In genomic region chr5:138631204-138631928, GRCh38 we compare ENCODE assay signal across 16 cellular contexts. TPM values are rescaled to one million over a fixed set of nuclear protein-coding genes. Genes with fewer than 3 reads are reported as not detected.
A peak's percentile ranks its signal among the peaks of the same experiment; 100 is the strongest.
DNase-seq lines count a peak whose midpoint lies in the region; ATAC-seq and TF ChIP-seq lines count a peak whose summit lies in the region.
"Had no signal": no experiment of that assay in that cellular context is flagged by ENCODE, and none has a peak within 500 bp of the region (broad histone marks: within the 10 kb centered on the region; RNA-seq: fewer than 3 reads in every experiment).

No MANE protein-coding gene starts in this region.

- H3K36me3 Mint-ChIP-seq in brain = no peaks in the 10 kb centered on the region
- no peaks in the 10 kb centered on the region for H3K36me3 Mint-ChIP-seq in nephron progenitor cell (ENCODE audit: low read depth)
- H3K36me3 Mint-ChIP-seq in type B pancreatic cell = no peaks in the 10 kb centered on the region

- no peak overlapping the region for H3K27ac ChIP-seq in prostate gland

- H3K4me3 Mint-ChIP-seq in brain = no peak overlapping the region
- H3K4me3 Mint-ChIP-seq in nephron progenitor cell = no peak overlapping the region
- H3K4me3 Mint-ChIP-seq in type B pancreatic cell = peak overlapping the region; percentile 22
- H3K4me3 Mint-ChIP-seq: H9 had no signal

- H3K27ac Mint-ChIP-seq in brain (peak overlapping the region in 4 of 5 experiments; percentile 41 to 87 (median 66)), nephron progenitor cell (peak overlapping the region; percentile 55), type B pancreatic cell (peak overlapping the region; percentile 52)
- H3K27ac Mint-ChIP-seq: H9 had no signal

- no peaks in the 10 kb centered on the region for H3K27me3 ChIP-seq in prostate gland (replicated peaks; ENCODE audit: insufficient read depth)

- H3K9me3 Mint-ChIP-seq in brain (no peaks in the 10 kb centered on the region), nephron progenitor cell (no peaks in the 10 kb centered on the region), type B pancreatic cell (peaks cover 4% of the 10 kb centered on the region)
- H3K9me3 Mint-ChIP-seq: H9 had no signal

- WGBS in prostate gland = 80% methylated on average over 4 of the region's 4 CpGs

- ATAC-seq in Right ventricle myocardium inferior = no peak
- ATAC-seq: HepG2 had no signal

- H3K4me1 Mint-ChIP-seq in brain (peaks cover 49% of the 10 kb centered on the region), nephron progenitor cell (peaks cover 36% of the 10 kb centered on the region), type B pancreatic cell (ENCODE audit: unreplicated experiment) (peaks cover 29% of the 10 kb centered on the region)

- H3K4me3 ChIP-seq in prostate gland = no peak overlapping the region

- peaks cover 3% of the 10 kb centered on the region for H3K27me3 Mint-ChIP-seq in brain
- peaks cover 13% of the 10 kb centered on the region for H3K27me3 Mint-ChIP-seq in nephron progenitor cell (ENCODE audit: low read depth, poor library complexity)
- no peaks in the 10 kb centered on the region for H3K27me3 Mint-ChIP-seq in type B pancreatic cell

- intact Hi-C loops in cardiac septum (cut with DNase I) (no loop called here), Right ventricle myocardium inferior (cut with DNase I) (no loop called here), prostate gland (cut with DNase I) (no loop called here)

- no peaks in the 10 kb centered on the region for H3K9me3 ChIP-seq in prostate gland

- no peak for TF ChIP-seq CTCF in brain (conservative IDR thresholded peaks at IDR 0.05)
- no peak for TF ChIP-seq CTCF in nephron progenitor cell (IDR thresholded peaks at IDR 0.05)
- TF ChIP-seq CTCF in type B pancreatic cell (conservative IDR thresholded peaks at IDR 0.05) = no peak
- TF ChIP-seq CTCF in prostate gland (IDR thresholded peaks at IDR 0.05) = no peak

- H3K4me1 ChIP-seq in prostate gland (replicated peaks) = no peaks in the 10 kb centered on the region

- no peaks in the 10 kb centered on the region for H3K36me3 ChIP-seq in prostate gland

- DNase-seq in cardiac septum (ENCODE audit: low spot score) = peak; percentile 56
- no peak for DNase-seq in Right ventricle myocardium inferior (ENCODE audit: missing footprints)
- no peak for DNase-seq in nephron progenitor cell
- no peak for DNase-seq in type B pancreatic cell (ENCODE audit: extremely low spot score, unreplicated experiment)
- no peak for DNase-seq in NCI-H146 (lab: John Stamatoyannopoulos, UW)
- no peak for DNase-seq in prostate gland (ENCODE audit: low spot score)
- no peak for DNase-seq in HK-2 (ENCODE audit: unreplicated experiment)
- DNase-seq: C1 segment of cervical spinal cord, H9, Karpas-422, MM.1S, NCI-H1105, NCI-H187 treated with DMSO at 0.1 percent for 48 hours, NCI-H510A had no signal

- no peak for TF ChIP-seq POLR2A in prostate gland (IDR thresholded peaks at IDR 0.05)

RNA-seq across cellular contexts. Expression of gene HSPA9, which starts 56.2 kb away (rescaled TPM):
- 274 TPM for total RNA-seq in cardiac septum
- 308 TPM for total RNA-seq in Right ventricle myocardium inferior
- polyA plus RNA-seq in brain (ENCODE audit: insufficient read depth, low read depth, low replicate concordance) = 141 TPM
- total RNA-seq in type B pancreatic cell (ENCODE audit: low replicate concordance) = 238 and 252 TPM in 2 replicates
- 100 to 1,000 TPM; 273 to 331 TPM for total RNA-seq in prostate gland
